In genomic region chr12:40226652-40227051, GRCh38 we compare ENCODE assay signal across 8 cellular contexts. TPM values are rescaled to one million over a fixed set of nuclear protein-coding genes. Genes with fewer than 3 reads are reported as not detected.
DNase-seq lines count a peak whose midpoint lies in the region; ATAC-seq and TF ChIP-seq lines count a peak whose summit lies in the region.

No MANE protein-coding gene starts in this region.

- ATAC-seq in GM18861 (IDR thresholded peaks at IDR 0.05; ENCODE audit: unreplicated experiment): peak; percentile 10
- ATAC-seq in gastrocnemius medialis: peak; percentile 26 to 33
- ATAC-seq in GM19395 (IDR thresholded peaks at IDR 0.05; ENCODE audit: unreplicated experiment): no peak

- H3K9me3 ChIP-seq in esophagus squamous epithelium: no peaks in the 10 kb centered on the region
- no peaks in the 10 kb centered on the region for H3K9me3 ChIP-seq in gastrocnemius medialis

- in situ Hi-C loops in gastrocnemius medialis (cut with MboI; ENCODE audit: low sequenced_read_pairs in 4 of 4): loop anchor here in 1 of 4 donors (10.0 kb wide), 1 partner anchor 72 kb away; no protein-coding TSS in a partner anchor

- CTCF ChIA-PET in HEK293T (lab: Yijun Ruan, JAX): no interaction called here

- POLR2A ChIA-PET in HEK293T (lab: Yijun Ruan, JAX): no interaction called here

- H3K27me3 ChIP-seq in esophagus squamous epithelium: no peaks in the 10 kb centered on the region
- H3K27me3 ChIP-seq in gastrocnemius medialis: no peaks in the 10 kb centered on the region

- intact Hi-C loops in esophagus squamous epithelium (cut with DNase I): no loop called here
- intact Hi-C loops in gastrocnemius medialis (cut with DNase I; ENCODE audit: low total_unique reads): loop anchor here (10.0 kb wide), 1 partner anchor 782 kb away; the partner anchor contains the start of gene KIF21A

- H3K36me3 ChIP-seq in esophagus squamous epithelium: peaks cover 0 to under 1% (median 0%) of the 10 kb centered on the region in 3 donors
- no peaks in the 10 kb centered on the region for H3K36me3 ChIP-seq in gastrocnemius medialis

- H3K27ac ChIP-seq in esophagus squamous epithelium: peak overlapping the region; percentile 66 to 96 (median 94)
- H3K27ac ChIP-seq in gastrocnemius medialis: peak overlapping the region; percentile 74 to 99 (median 94)

- TF ChIP-seq POLR2A in NB4 (IDR thresholded peaks at IDR 0.05; ENCODE audit: extremely low read depth, insufficient read length) (no peak), esophagus squamous epithelium (IDR thresholded peaks at IDR 0.05) (peak in 1 of 4 donors; percentile 32), gastrocnemius medialis (IDR thresholded peaks at IDR 0.05) (no peak)

- H3K4me1 ChIP-seq in esophagus squamous epithelium: peaks cover 0 to 64% (median 4%) of the 10 kb centered on the region in 3 donors
- peaks cover 11 to 23% of the 10 kb centered on the region in 2 donors for H3K4me1 ChIP-seq in gastrocnemius medialis

- DNase-seq in NB4 (ENCODE audit: low read depth) (peak; percentile 36), esophagus squamous epithelium (lab: John Stamatoyannopoulos, UW) (no peak), gastrocnemius medialis (peak; percentile 12 to 49), HEK293T (ENCODE audit: extremely low spot score) (no peak), cerebellar nuclear complex (lab: John Stamatoyannopoulos, UW) (no peak)
- DNase-seq in stimulated activated CD4-positive, alpha-beta T cell treated with anti-CD3 and anti-CD28 coated beads, Interleukin-1b, Interleukin-23, amount 100 ng/mL, for 48 hours: no peak

- no peak for TF ChIP-seq CTCF in NB4 (IDR thresholded peaks at IDR 0.05; ENCODE audit: low read depth, low read length)
- no peak for TF ChIP-seq CTCF in esophagus squamous epithelium (IDR thresholded peaks at IDR 0.05)
- no peak for TF ChIP-seq CTCF in gastrocnemius medialis (IDR thresholded peaks at IDR 0.05 in 4 of 5, conservative IDR thresholded peaks at IDR 0.05 in 1 of 5)

- H3K4me3 ChIP-seq in NB4 (ENCODE audit: low read depth, low read length) (no peak overlapping the region), esophagus squamous epithelium (peak overlapping the region; percentile 64 to 81 (median 72)), gastrocnemius medialis (peak overlapping the region in 3 of 4 donors; percentile 65 to 94 (median 81))

- WGBS in esophagus squamous epithelium, 2 donors: 5 to 20% methylated on average over 4 of the region's 4 CpGs

TF ChIP-seq in HEK293T, 16 proteins besides CTCF, POLR2A, EP300 and RAD21:
- TF ChIP-seq PKNOX1 (IDR thresholded peaks at IDR 0.05): no peak

RNA-seq across cellular contexts. Expression of gene LRRK2, which starts 1.9 kb away (rescaled TPM):
- total RNA-seq in esophagus squamous epithelium: 10 to 100 TPM; 10.9 to 21.4 (median 13.4) TPM
- total RNA-seq in gastrocnemius medialis: 10 to 100 TPM in 1 of 4 donors, 1 to 10 TPM in 3; 4.5 to 10.7 (median 6.2) TPM

Comparison
In these comparisons a context has a peak if more than half of its experiments do, and no peak if none do; other contexts are left out.
1. DNase-seq: peak in NB4 (single experiment) and gastrocnemius medialis (2 of 2); none in esophagus squamous epithelium (single experiment), stimulated activated CD4-positive, alpha-beta T cell treated with anti-CD3 and anti-CD28 coated beads, Interleukin-1b, Interleukin-23, amount 100 ng/mL, for 48 hours (single experiment), HEK293T (single experiment) and cerebellar nuclear complex (0 of 2).